Comparison of ENCODE assay signal across 14 cellular contexts in genomic region chrX:136021160-136021559, GRCh38. TPM values are rescaled to one million over a fixed set of nuclear protein-coding genes. Genes with fewer than 3 reads are reported as not detected.
DNase-seq lines count a peak whose midpoint lies in the region; ATAC-seq and TF ChIP-seq lines count a peak whose summit lies in the region.
"Had no signal": no experiment of that assay in that cellular context is flagged by ENCODE, and none has a peak within 500 bp of the region (broad histone marks: within the 10 kb centered on the region; RNA-seq: fewer than 3 reads in every experiment).

No MANE protein-coding gene starts in this region.

- 47% methylated on average over 1 of the region's 1 CpG for WGBS in SK-N-SH (ENCODE audit: low lambda C conversion rate)

- no peaks in the 10 kb centered on the region for H3K79me2 ChIP-seq in SK-N-SH (ENCODE audit: insufficient read depth)

- CTCF ChIA-PET in SK-N-SH (lab: Yijun Ruan, JAX), result interaction anchor here (1.2 kb wide), 1 partner anchor 8 kb away, joined by 3 read pairs; no protein-coding TSS in a partner anchor

- no peaks in the 10 kb centered on the region for H3K9me3 ChIP-seq in SK-N-SH
- H3K9me3 ChIP-seq: esophagus muscularis mucosa, pancreas had no signal

- no peaks in the 10 kb centered on the region for H3K9me2 ChIP-seq in SK-N-SH

- no peak for TF ChIP-seq RAD21 in SK-N-SH (IDR thresholded peaks at IDR 0.05; ENCODE audit: low read length)

- no peak overlapping the region for H3K9ac ChIP-seq in SK-N-SH

- ATAC-seq in GM19351 (IDR thresholded peaks at IDR 0.05; ENCODE audit: unreplicated experiment) (peak; percentile 61), HG02798 (IDR thresholded peaks at IDR 0.05; ENCODE audit: poor library complexity, unreplicated experiment) (peak; percentile 75), HG03469 (IDR thresholded peaks at IDR 0.05; ENCODE audit: unreplicated experiment) (peak; percentile 75)
- ATAC-seq: pancreas had no signal

- in situ Hi-C loops in GM13977 (cut with MboI; ENCODE audit: low pct_unique_long_range_greater_than_20kb, low sequenced_read_pairs, unreplicated experiment), result no loop called here

- POLR2A ChIA-PET in SK-N-SH (lab: Yijun Ruan, JAX), result no interaction called here

- H3K4me3 ChIP-seq in SK-N-SH (ENCODE audit: low read depth in 2 of 2, low read length in 1 of 2), result no peak overlapping the region
- H3K4me3 ChIP-seq: esophagus muscularis mucosa, pancreas had no signal

- no peak overlapping the region for H3K4me2 ChIP-seq in SK-N-SH

- H3K4me1 ChIP-seq in SK-N-SH (ENCODE audit: control insufficient read depth in 1 of 2, insufficient read depth in 2 of 2, low read depth in 1 of 2, low read length in 1 of 2), result no peaks in the 10 kb centered on the region
- H3K4me1 ChIP-seq: esophagus muscularis mucosa, pancreas had no signal

- peak; percentile 16 for DNase-seq in GM13977 (ENCODE audit: low spot score)
- no peak for DNase-seq in T-helper 2 cell
- no peak for DNase-seq in NOMO-1 (lab: John Stamatoyannopoulos, UW; ENCODE audit: unreplicated experiment in 2 of 2)
- DNase-seq in stimulated activated naive CD4-positive, alpha-beta T cell (lab: John Stamatoyannopoulos, UW), result no peak
- no peak for DNase-seq in SK-N-SH
- DNase-seq: activated effector memory CD4-positive, alpha-beta T cell treated with Interleukin-2 at 50 U/mL for 16 hours; DMS79 treated with DMSO at 0.1 percent for 48 hours; mesenchymal stem cell; NCI-H2107; pancreas had no signal

- H3F3A ChIP-seq in SK-N-SH (replicated peaks; ENCODE audit: insufficient read depth), result no peaks in the 10 kb centered on the region

- H2AFZ ChIP-seq in SK-N-SH (ENCODE audit: low read depth), result no peak overlapping the region

- H4K20me1 ChIP-seq in SK-N-SH (ENCODE audit: insufficient read depth), result no peaks in the 10 kb centered on the region

- H3K27me3 ChIP-seq in SK-N-SH (ENCODE audit: insufficient read depth), result no peaks in the 10 kb centered on the region
- H3K27me3 ChIP-seq: esophagus muscularis mucosa, pancreas had no signal

- TF ChIP-seq CTCF in GM13977 (IDR thresholded peaks at IDR 0.05; ENCODE audit: extremely low read depth, insufficient read depth, missing control alignments) (no peak), SK-N-SH (IDR thresholded peaks at IDR 0.05) (no peak)

- no peaks in the 10 kb centered on the region for H3K36me3 ChIP-seq in SK-N-SH (replicated peaks in 1 of 2; ENCODE audit: control insufficient read depth in 1 of 2, insufficient read depth in 2 of 2, low read length in 1 of 2)
- H3K36me3 ChIP-seq: pancreas had no signal

- H3K27ac ChIP-seq in SK-N-SH (ENCODE audit: low read depth in 2 of 2, low read length in 1 of 2), result no peak overlapping the region
- H3K27ac ChIP-seq: esophagus muscularis mucosa, pancreas had no signal

- TF ChIP-seq EP300 in SK-N-SH (IDR thresholded peaks at IDR 0.05; ENCODE audit: borderline replicate concordance in 1 of 2, low read depth in 1 of 2, low read length in 1 of 2), result no peak

TF ChIP-seq in SK-N-SH, 30 proteins besides CTCF, POLR2A, EP300 and RAD21:
- no peak for TF ChIP-seq NFIC (IDR thresholded peaks at IDR 0.05; ENCODE audit: borderline replicate concordance)
- no peak for TF ChIP-seq FOXM1 (IDR thresholded peaks at IDR 0.05; ENCODE audit: low read depth)
- TF ChIP-seq YY1 (IDR thresholded peaks at IDR 0.05; ENCODE audit: low read depth), result no peak
- no peak for TF ChIP-seq MEF2A (IDR thresholded peaks at IDR 0.05; ENCODE audit: borderline replicate concordance, low read depth)
- no peak for TF ChIP-seq TEAD4 (IDR thresholded peaks at IDR 0.05; ENCODE audit: borderline replicate concordance, insufficient read depth)
- TF ChIP-seq SMC3 (IDR thresholded peaks at IDR 0.05; ENCODE audit: low read depth, low read length), result no peak

RNA-seq across cellular contexts. Expression of gene SLC9A6, which starts 35.9 kb away (rescaled TPM):
- 5.0 and 6.7 TPM in 2 replicates for polyA plus RNA-seq in SK-N-SH (2012; rRNA removed)
- polyA plus RNA-seq in SK-N-SH (2012; cell fraction: cytosol; rRNA removed), result 6.8 and 7.2 TPM in 2 replicates
- 2.7 and 6.3 TPM in 2 replicates for polyA plus RNA-seq in SK-N-SH (2012; cell fraction: nucleus; rRNA removed)

RNA-seq across cellular contexts. Expression of gene MMGT1, which starts 47.4 kb away (rescaled TPM):
- polyA plus RNA-seq in SK-N-SH (2012; rRNA removed), result 7.3 and 8.7 TPM in 2 replicates
- 12.2 and 14.8 TPM in 2 replicates for polyA plus RNA-seq in SK-N-SH (2012; cell fraction: cytosol; rRNA removed)
- 1.7 and 3.1 TPM in 2 replicates for polyA plus RNA-seq in SK-N-SH (2012; cell fraction: nucleus; rRNA removed)
